ENCODE assay signal across 9 cellular contexts in the genomic region with DNA sequence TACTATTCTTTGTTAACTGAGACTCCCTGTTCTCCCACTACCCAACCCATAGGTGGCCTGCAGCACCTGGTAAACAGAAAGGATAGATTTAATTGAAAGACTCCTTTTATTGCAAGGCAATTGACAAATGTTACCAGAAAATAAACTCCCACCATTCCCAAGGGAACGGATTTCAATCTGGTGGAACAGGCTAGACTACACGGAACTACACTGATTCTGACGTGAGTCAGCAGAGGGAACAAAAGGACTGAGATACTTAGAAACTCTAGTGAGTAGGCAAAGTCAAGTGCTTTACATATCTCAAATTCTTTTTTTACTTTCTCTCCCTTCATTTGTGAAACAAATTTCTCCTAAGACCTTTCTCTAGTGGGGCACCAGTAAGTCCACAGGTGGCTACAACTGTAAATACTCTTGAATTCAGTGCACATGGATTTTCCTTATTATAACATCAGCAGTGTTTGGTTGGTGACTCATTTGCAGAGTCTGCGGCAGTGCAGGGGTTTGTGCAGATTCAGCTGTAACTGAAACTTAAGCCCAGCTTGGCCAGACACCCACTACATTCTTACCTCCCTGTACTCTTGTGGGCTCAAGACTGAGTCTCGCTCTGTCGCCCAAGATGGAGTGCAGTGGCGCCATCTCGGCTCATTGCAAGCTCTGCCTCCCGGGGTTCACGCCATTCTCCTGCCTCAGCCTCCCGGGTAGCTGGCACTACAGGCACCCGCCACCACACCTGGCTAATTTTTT. TPM values are rescaled to one million over a fixed set of nuclear protein-coding genes. Genes with fewer than 3 reads are reported as not detected.
A peak's percentile ranks its signal among the peaks of the same experiment; 100 is the strongest.
DNase-seq lines count a peak whose midpoint lies in the region; ATAC-seq and TF ChIP-seq lines count a peak whose summit lies in the region.
"Had no signal": no experiment of that assay in that cellular context is flagged by ENCODE, and none has a peak within 500 bp of the region (broad histone marks: within the 10 kb centered on the region; RNA-seq: fewer than 3 reads in every experiment).

No MANE protein-coding gene starts in this region.

- H3K9me3 ChIP-seq in Panc1 (ENCODE audit: control insufficient read depth, insufficient read depth, low read depth, low read length) = no peaks in the 10 kb centered on the region

- peaks cover 7% of the 10 kb centered on the region; the same call in 1 of the 2 replicates for H3K4me1 ChIP-seq in Panc1 (ENCODE audit: control insufficient read depth, insufficient read depth, low read length)

- CTCF ChIA-PET in Panc1 (lab: Charles Lee) = no interaction called here

- H3K36me3 ChIP-seq in Panc1 (ENCODE audit: control insufficient read depth, insufficient read depth, low read length) = no peaks in the 10 kb centered on the region

- DNase-seq in GM19240 (ENCODE audit: insufficient read length, low spot score) = peak; percentile 7
- peak; percentile 38 for DNase-seq in Panc1 (ENCODE audit: low read depth, low spot score)
- DNase-seq in fibroblast of villous mesenchyme (ENCODE audit: low read depth) = peak; percentile 86
- DNase-seq in lower leg skin (ENCODE audit: low spot score in 2 of 2) = no peak
- no peak for DNase-seq in NOMO-1 treated with DMSO at 0.1 percent for 48 hours (lab: John Stamatoyannopoulos, UW; ENCODE audit: unreplicated experiment)
- no peak for DNase-seq in NCI-H82 treated with DMSO at 0.1 percent for 48 hours (lab: John Stamatoyannopoulos, UW; ENCODE audit: unreplicated experiment)
- DNase-seq: left cardiac atrium had no signal

- no TSS peak for BruUV-seq in Panc1 (replicated peaks; lab: Mats Ljungman, UMichigan)

- WGBS in lower leg skin, 2 donors = 76 to 81% methylated on average over 12 of the region's 12 CpGs

- no peaks in the 10 kb centered on the region for H3K27me3 ChIP-seq in Panc1 (ENCODE audit: control insufficient read depth, insufficient read depth, low read length)

- H3K4me3 ChIP-seq in Panc1 (ENCODE audit: low read depth in 2 of 2, low read length in 2 of 2) (no peak overlapping the region), fibroblast of villous mesenchyme (ENCODE audit: low read depth, low read length) (no peak overlapping the region), lower leg skin (ENCODE audit: low read depth, poor library complexity, severe bottlenecking) (no peak overlapping the region)

- no peak for TF ChIP-seq POLR2A in lower leg skin (IDR thresholded peaks at IDR 0.05)

- in situ Hi-C loops in Panc1 (cut with HindIII; ENCODE audit: low pct_unique_long_range_greater_than_20kb, low sequenced_read_pairs) = no loop called here

- ATAC-seq in HG03108 (IDR thresholded peaks at IDR 0.05; ENCODE audit: unreplicated experiment) = peak; percentile 86
- peak; percentile 89 for ATAC-seq in Panc1

- TF ChIP-seq CTCF in C4-2B (conservative IDR thresholded peaks at IDR 0.05) (peak; percentile 35), Panc1 (IDR thresholded peaks at IDR 0.05) (peak; percentile 14; the same call in 1 of the 2 replicates), fibroblast of villous mesenchyme (IDR thresholded peaks at IDR 0.05; ENCODE audit: insufficient read depth, low read depth, low read length) (peak; percentile 5), lower leg skin (IDR thresholded peaks at IDR 0.05) (no peak)

- POLR2A ChIA-PET in Panc1 (lab: Charles Lee) = no interaction called here

- intact Hi-C loops in Panc1 (cut with micrococcal nuclease; ENCODE audit: unreplicated experiment) = no loop called here
- intact Hi-C loops in lower leg skin (cut with DNase I; ENCODE audit: low total_unique reads) = no loop called here

- H3K27ac ChIP-seq in C4-2B (peak overlapping the region; percentile 12), Panc1 (ENCODE audit: low read length) (peak overlapping the region; percentile 37; the same call in 1 of the 2 replicates)

RNA-seq across cellular contexts. Expression of gene PLSCR2, which starts 34.3 kb away (rescaled TPM):
- total RNA-seq in Panc1 (2021; ENCODE audit: unreplicated experiment) = 0.54 TPM
- 0.40 TPM for polyA plus RNA-seq in Panc1 (2012; ENCODE audit: insufficient read length)
- total RNA-seq in fibroblast of villous mesenchyme = 0.43 TPM in 1 of 2 replicates, not detected in the other
- total RNA-seq in lower leg skin = not detected
- total RNA-seq: left cardiac atrium had no signal

RNA-seq across cellular contexts. Expression of gene PLSCR1, which starts 40.8 kb away (rescaled TPM):
- total RNA-seq in Panc1 (2021; ENCODE audit: unreplicated experiment) (52.7 TPM), fibroblast of villous mesenchyme (32.2 and 34.5 TPM in 2 replicates), lower leg skin (10 to 100 TPM; 23.8 to 34.4 (median 26.4) TPM)
- polyA plus RNA-seq in Panc1 (2012; ENCODE audit: insufficient read length) = 21.1 TPM

Comparison
In these comparisons a context has a peak if more than half of its experiments do, and no peak if none do; other contexts are left out.
1. CTCF ChIP-seq: peak in C4-2B (single experiment), Panc1 (single experiment) and fibroblast of villous mesenchyme (single experiment); none in lower leg skin (0 of 3).
2. DNase-seq: peak in GM19240 (single experiment), Panc1 (single experiment) and fibroblast of villous mesenchyme (single experiment); none in lower leg skin (0 of 2), NOMO-1 treated with DMSO at 0.1 percent for 48 hours (single experiment) and NCI-H82 treated with DMSO at 0.1 percent for 48 hours (single experiment).